Comparison of ENCODE assay signal across 16 cellular contexts in genomic region chr2:237279012-237279768, GRCh38.
DNase-seq lines count a peak whose midpoint lies in the region; TF ChIP-seq lines count a peak whose summit lies in the region.
"Had no signal": no experiment of that assay in that cellular context is flagged by ENCODE, and none has a peak within 500 bp of the region (broad histone marks: within the 10 kb centered on the region; RNA-seq: fewer than 3 reads in every experiment).

No MANE protein-coding gene starts in this region.

- no peak overlapping the region for H2BK5ac ChIP-seq in mesenchymal stem cell (ENCODE audit: low read depth, low read length, poor library complexity, severe bottlenecking)

- H3K4me2 ChIP-seq in GM23248 (ENCODE audit: unreplicated experiment) (peak overlapping the region; percentile 64), mesenchymal stem cell (ENCODE audit: low read length, poor library complexity, severe bottlenecking) (no peak overlapping the region)

- H2BK15ac ChIP-seq in mesenchymal stem cell (ENCODE audit: low read depth, poor library complexity, severe bottlenecking): peak overlapping the region; percentile 77

- H3K14ac ChIP-seq in mesenchymal stem cell (ENCODE audit: low read length in 2 of 2): peak overlapping the region in 1 of 2 experiments; percentile 66

- peak; percentile 13 for DNase-seq in GM23248
- no peak for DNase-seq in coronary artery (ENCODE audit: low spot score)
- no peak for DNase-seq in mesenchymal stem cell
- no peak for DNase-seq in middle frontal gyrus (ENCODE audit: extremely low spot score, low spot score)
- DNase-seq in UCSD-AML1 (lab: John Stamatoyannopoulos, UW; ENCODE audit: unreplicated experiment): no peak
- DNase-seq in NCI-H1092 treated with DMSO at 0.1 percent for 48 hours (lab: John Stamatoyannopoulos, UW): no peak
- no peak for DNase-seq in NCI-H1417 (lab: John Stamatoyannopoulos, UW)
- DNase-seq: activated effector memory CD4-positive, alpha-beta T cell treated with anti-CD3 and anti-CD28 coated beads, Interleukin-2, amount 50 U/mL, for 16 hours; COR-L47; NCI-H1694 treated with DMSO at 0.1 percent for 48 hours; NCI-H510A treated with DMSO at 0.1 percent for 48 hours; SW 1271 had no signal

- H3K27me3 ChIP-seq in GM23248 (replicated peaks; ENCODE audit: insufficient read depth): no peaks in the 10 kb centered on the region
- H3K27me3 ChIP-seq in mesenchymal stem cell (ENCODE audit: control insufficient read depth in 1 of 2, insufficient read depth in 1 of 2, low read length in 2 of 2): no peaks in the 10 kb centered on the region
- no peaks in the 10 kb centered on the region for H3K27me3 ChIP-seq in stomach smooth muscle (ENCODE audit: control insufficient read depth in 1 of 2, insufficient read depth in 2 of 2, low read length in 2 of 2)

- H3K23ac ChIP-seq in mesenchymal stem cell (ENCODE audit: low read length in 2 of 2): no peak overlapping the region

- no peaks in the 10 kb centered on the region for H4K20me1 ChIP-seq in GM23248 (ENCODE audit: insufficient read depth)

- H3K9me3 ChIP-seq in GM23248 (ENCODE audit: low read depth) (no peaks in the 10 kb centered on the region), mesenchymal stem cell (ENCODE audit: control insufficient read depth, low read length) (peaks cover 10% of the 10 kb centered on the region), stomach smooth muscle (ENCODE audit: control insufficient read depth in 2 of 2, low read length in 2 of 2) (no peaks in the 10 kb centered on the region)
- H3K9me3 ChIP-seq: thoracic aorta had no signal

- H3K79me2 ChIP-seq in GM23248 (ENCODE audit: insufficient read depth): no peaks in the 10 kb centered on the region
- H3K79me2 ChIP-seq: parathyroid adenoma had no signal

- peak overlapping the region; percentile 10 to 52 for H3K4ac ChIP-seq in mesenchymal stem cell (ENCODE audit: low read depth in 1 of 2, low read length in 2 of 2)

- H3K27ac ChIP-seq in GM23248: peak overlapping the region; percentile 98
- H3K27ac ChIP-seq in coronary artery: peak overlapping the region; percentile 8 to 63
- no peak overlapping the region for H3K27ac ChIP-seq in mesenchymal stem cell (ENCODE audit: low read length, poor library complexity, severe bottlenecking)
- H3K27ac ChIP-seq in stomach smooth muscle (ENCODE audit: low read length): peak overlapping the region; percentile 71
- H3K27ac ChIP-seq: parathyroid adenoma, VCaP had no signal

- no peak for TF ChIP-seq CTCF in coronary artery (IDR thresholded peaks at IDR 0.05)

- H3K36me3 ChIP-seq in GM23248 (ENCODE audit: low read depth) (no peaks in the 10 kb centered on the region), mesenchymal stem cell (ENCODE audit: control insufficient read depth in 1 of 2, insufficient read depth in 2 of 2, low read depth in 1 of 2, low read length in 2 of 2) (peaks cover 0 to 4% of the 10 kb centered on the region in 2 experiments), stomach smooth muscle (ENCODE audit: control insufficient read depth in 2 of 2, insufficient read depth in 2 of 2, low read length in 2 of 2) (no peaks in the 10 kb centered on the region)
- H3K36me3 ChIP-seq: thoracic aorta had no signal

- 75 to 82% methylated on average over 9 of the region's 9 CpGs for WGBS in GM23248 (ENCODE audit: low coverage in 1 of 2, low lambda C conversion rate in 2 of 2, missing lambda C conversion rate in 2 of 2), 2 experiments
- WGBS in mesenchymal stem cell: 88% methylated on average over 9 of the region's 9 CpGs

- no peak overlapping the region for H2AFZ ChIP-seq in GM23248
- H2AFZ ChIP-seq in mesenchymal stem cell (ENCODE audit: low read depth, low read length): no peak overlapping the region
- H2AFZ ChIP-seq: parathyroid adenoma had no signal

- H3K18ac ChIP-seq in mesenchymal stem cell (ENCODE audit: low read depth in 1 of 2, low read length in 2 of 2): peak overlapping the region; percentile 11 to 67

- H3K4me1 ChIP-seq in GM23248 (ENCODE audit: insufficient read depth) (peaks cover 67% of the 10 kb centered on the region), mesenchymal stem cell (ENCODE audit: control insufficient read depth, insufficient read depth, low read depth, low read length) (peaks cover 14% of the 10 kb centered on the region), stomach smooth muscle (ENCODE audit: control insufficient read depth, insufficient read depth, low read length) (peaks cover 34% of the 10 kb centered on the region)
- H3K4me1 ChIP-seq: parathyroid adenoma had no signal

- peak overlapping the region; percentile 40 for H2AK5ac ChIP-seq in mesenchymal stem cell (ENCODE audit: low read length, severe bottlenecking)

- no peaks in the 10 kb centered on the region for H3K9me2 ChIP-seq in GM23248 (ENCODE audit: insufficient read depth)

- peak overlapping the region; percentile 35 for H4K8ac ChIP-seq in mesenchymal stem cell (ENCODE audit: low read length)

- peak overlapping the region; percentile 65 to 76 for H2BK12ac ChIP-seq in mesenchymal stem cell (ENCODE audit: low read length in 2 of 2)

- in situ Hi-C loops in GM23248 (cut with MboI): no loop called here

- no peak overlapping the region for H2BK120ac ChIP-seq in mesenchymal stem cell (ENCODE audit: low read depth, low read length)

- H3F3A ChIP-seq in GM23248 (ENCODE audit: insufficient read depth): peaks cover 67% of the 10 kb centered on the region

- no peaks in the 10 kb centered on the region for H3K79me1 ChIP-seq in mesenchymal stem cell (replicated peaks; ENCODE audit: low read length, poor library complexity, severe bottlenecking)

- H3K9ac ChIP-seq in GM23248: peak overlapping the region; percentile 91
- peak overlapping the region; percentile 87 for H3K9ac ChIP-seq in mesenchymal stem cell (ENCODE audit: low read length)
- H3K9ac ChIP-seq in stomach smooth muscle (ENCODE audit: low read length in 2 of 2): peak overlapping the region in 1 of 2 donors; percentile 29
- H3K9ac ChIP-seq: parathyroid adenoma had no signal

- H3K4me3 ChIP-seq in GM23248 (peak overlapping the region; percentile 11; the same call in 1 of the 2 replicates), coronary artery (no peak overlapping the region), mesenchymal stem cell (ENCODE audit: insufficient read depth in 1 of 2, low read depth in 1 of 2, low read length in 2 of 2) (no peak overlapping the region), stomach smooth muscle (ENCODE audit: low read length in 2 of 2) (peak overlapping the region in 1 of 2 donors; percentile 35)

- peak overlapping the region; percentile 89 for H4K91ac ChIP-seq in mesenchymal stem cell (ENCODE audit: low read length)
